Comparison of ENCODE assay signal across 8 cellular contexts in the genomic region with DNA sequence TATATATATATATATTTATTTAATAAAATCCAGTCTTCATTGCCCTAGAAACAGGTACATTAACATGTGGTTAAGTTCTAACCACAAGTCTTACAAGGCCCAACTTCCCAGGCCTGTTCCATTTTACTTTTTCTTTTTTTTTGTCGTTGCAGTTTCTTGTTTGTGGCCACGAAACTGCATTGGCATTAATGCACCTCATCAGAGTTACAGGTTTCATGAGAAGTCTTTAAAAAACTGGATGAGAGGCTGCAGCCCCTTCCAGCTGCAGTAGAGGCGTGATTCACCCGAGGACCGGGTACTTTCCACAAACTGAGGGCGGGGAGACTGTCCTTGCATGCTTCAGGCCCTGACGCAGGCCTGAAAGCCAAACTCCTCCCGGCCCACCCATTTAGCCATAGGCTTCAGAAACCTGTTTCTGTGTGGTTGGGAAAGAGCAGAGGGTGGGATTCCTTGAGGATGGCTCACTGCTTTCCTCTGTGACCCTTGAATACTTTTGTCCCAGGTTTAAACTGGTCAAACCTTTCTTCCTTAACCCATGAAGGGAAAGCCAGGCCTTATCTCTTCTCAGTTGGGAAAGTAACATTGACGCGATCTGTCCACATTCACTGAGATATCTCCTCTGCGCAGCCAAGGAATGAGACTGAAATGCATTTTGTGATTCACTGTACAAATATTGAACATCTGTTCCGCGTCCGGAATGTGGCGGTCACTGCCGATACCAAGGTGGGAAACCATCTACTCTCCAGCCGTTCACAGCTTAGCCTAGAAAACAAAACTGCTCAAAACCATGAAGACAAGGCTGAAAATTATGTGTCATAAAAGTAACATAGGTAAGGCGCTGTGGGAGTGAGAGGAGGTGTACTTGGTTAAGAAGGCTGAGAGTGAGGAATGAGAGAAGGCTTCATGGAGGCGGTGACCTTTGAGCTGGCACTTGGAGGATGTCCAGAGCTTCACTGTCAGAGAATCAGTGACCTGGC.
A peak's percentile ranks its signal among the peaks of the same experiment; 100 is the strongest.
DNase-seq lines count a peak whose midpoint lies in the region; ATAC-seq and TF ChIP-seq lines count a peak whose summit lies in the region.

No MANE protein-coding gene starts in this region.

- DNase-seq in T-helper 2 cell treated with Interferon-gamma antibody and Interleukin-4, amounts not matched to agents 5 μg/mL and 100 μg/mL, for 36 hours (ENCODE audit: low spot score), result peak; percentile 77
- DNase-seq in cardiac fibroblast (ENCODE audit: low read depth in 2 of 2) (peak; percentile 89 to 98), kidney glomerular epithelial cell (lab: John Stamatoyannopoulos, UW) (no peak), left lung (no peak), inferior parietal cortex (ENCODE audit: extremely low spot score) (no peak), hepatic stellate cell (ENCODE audit: low spot score) (no peak)
- peak; percentile 33 to 47 for DNase-seq in stimulated activated CD4-positive, alpha-beta T cell treated with anti-CD3 and anti-CD28 coated beads, Interleukin-2, amount 100 ng/mL, for 48 hours

- H3K4me3 Mint-ChIP-seq in T-helper 2 cell treated with Interferon-gamma antibody and Interleukin-4, amounts not matched to agents 5 μg/mL and 100 μg/mL, for 36 hours, result peak overlapping the region; percentile 64

- H3K27ac ChIP-seq in left lung, result no peak overlapping the region

- intact Hi-C loops in left lung (cut with DNase I), result no loop called here

- H3K27ac Mint-ChIP-seq in T-helper 2 cell treated with Interferon-gamma antibody and Interleukin-4, amounts not matched to agents 5 μg/mL and 100 μg/mL, for 36 hours, result peak overlapping the region; percentile 91

- peaks cover 6% of the 10 kb centered on the region for H3K9me3 Mint-ChIP-seq in T-helper 2 cell treated with Interferon-gamma antibody and Interleukin-4, amounts not matched to agents 5 μg/mL and 100 μg/mL, for 36 hours

- peaks cover 70% of the 10 kb centered on the region for H3K4me1 Mint-ChIP-seq in T-helper 2 cell treated with Interferon-gamma antibody and Interleukin-4, amounts not matched to agents 5 μg/mL and 100 μg/mL, for 36 hours (ENCODE audit: low read depth)

- no peaks in the 10 kb centered on the region for H3K27me3 Mint-ChIP-seq in T-helper 2 cell treated with Interferon-gamma antibody and Interleukin-4, amounts not matched to agents 5 μg/mL and 100 μg/mL, for 36 hours (ENCODE audit: low read depth)

- H3K4me3 ChIP-seq in cardiac fibroblast (replicated peaks in 1 of 2; ENCODE audit: low read depth in 2 of 2, low read length in 2 of 2) (peak overlapping the region in 1 of 2 donors; percentile 10), left lung (no peak overlapping the region)

- no peaks in the 10 kb centered on the region for H3K9me3 ChIP-seq in left lung

- no peaks in the 10 kb centered on the region for H3K4me1 ChIP-seq in left lung

- H3K36me3 Mint-ChIP-seq in T-helper 2 cell treated with Interferon-gamma antibody and Interleukin-4, amounts not matched to agents 5 μg/mL and 100 μg/mL, for 36 hours (ENCODE audit: low read depth), result peaks cover 41% of the 10 kb centered on the region

- no peaks in the 10 kb centered on the region for H3K27me3 ChIP-seq in left lung

- no peaks in the 10 kb centered on the region for H3K36me3 ChIP-seq in left lung

- peak; percentile 27 for ATAC-seq in GM18502 (IDR thresholded peaks at IDR 0.05; ENCODE audit: poor library complexity, unreplicated experiment)
- no peak for ATAC-seq in left lung

- TF ChIP-seq CTCF in cardiac fibroblast (IDR thresholded peaks at IDR 0.05; ENCODE audit: low read depth, low read length) (no peak), left lung (IDR thresholded peaks at IDR 0.05) (no peak)

Comparison
In these comparisons a context has a peak if more than half of its experiments do, and no peak if none do; other contexts are left out.
1. DNase-seq: peak in T-helper 2 cell treated with Interferon-gamma antibody and Interleukin-4, amounts not matched to agents 5 μg/mL and 100 μg/mL, for 36 hours (single experiment), cardiac fibroblast (2 of 2) and stimulated activated CD4-positive, alpha-beta T cell treated with anti-CD3 and anti-CD28 coated beads, Interleukin-2, amount 100 ng/mL, for 48 hours (2 of 2); none in kidney glomerular epithelial cell (single experiment), left lung (0 of 2), inferior parietal cortex (single experiment) and hepatic stellate cell (single experiment).